ENCODE assay signal across 8 cellular contexts in the genomic region with DNA sequence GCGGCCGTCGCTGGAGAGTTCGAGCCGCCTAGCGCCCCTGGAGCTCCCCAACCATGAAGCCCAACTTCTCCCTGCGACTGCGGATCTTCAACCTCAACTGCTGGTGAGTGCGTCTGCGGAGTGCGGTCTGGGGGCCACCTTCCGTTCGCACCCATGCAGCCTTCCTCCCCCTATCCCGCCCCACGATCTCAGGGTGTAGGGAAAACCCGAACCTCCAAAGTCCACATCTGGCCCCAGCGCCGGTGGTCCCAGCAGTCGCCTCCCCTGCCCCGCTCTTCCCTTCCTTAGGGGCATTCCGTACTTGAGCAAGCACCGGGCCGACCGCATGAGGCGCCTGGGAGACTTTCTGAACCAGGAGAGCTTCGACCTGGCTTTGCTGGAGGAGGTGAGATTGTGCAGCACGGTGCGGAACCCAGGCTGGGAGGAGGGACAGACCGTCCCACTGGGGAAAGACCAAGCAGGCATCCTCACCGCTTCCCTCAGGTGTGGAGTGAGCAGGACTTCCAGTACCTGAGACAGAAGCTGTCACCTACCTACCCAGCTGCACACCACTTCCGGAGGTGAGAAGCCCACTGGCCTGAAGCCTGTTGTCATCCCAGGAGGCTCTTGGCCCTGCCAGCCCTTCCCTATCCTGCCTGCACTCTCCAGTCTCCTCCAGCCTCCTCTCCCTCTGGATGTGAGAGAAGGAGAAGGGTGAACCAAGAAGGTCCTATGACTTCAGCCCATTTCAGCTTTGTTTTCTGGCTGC. TPM values are rescaled to one million over a fixed set of nuclear protein-coding genes. Genes with fewer than 3 reads are reported as not detected.
DNase-seq lines count a peak whose midpoint lies in the region; ATAC-seq, FAIRE-seq and TF ChIP-seq lines count a peak whose summit lies in the region.

No MANE protein-coding gene starts in this region.

- no peak for DNase-seq in AG09309 (ENCODE audit: low read depth)
- DNase-seq in GM18507 (ENCODE audit: extremely low spot score, insufficient read length, low read depth) = peak; percentile 23
- peak; percentile 66 for DNase-seq in NCI-H69 (lab: John Stamatoyannopoulos, UW)
- peak; percentile 28 for DNase-seq in activated effector memory CD4-positive, alpha-beta T cell treated with Interleukin-2 at 50 U/mL for 16 hours
- peak; percentile 47 for DNase-seq in fibroblast of villous mesenchyme (ENCODE audit: low read depth)
- no peak for DNase-seq in omental fat pad (ENCODE audit: low spot score)

- H3K4me3 ChIP-seq in AG09309 (ENCODE audit: control insufficient read depth, low read depth, low read length) (peak overlapping the region; percentile 57), fibroblast of villous mesenchyme (ENCODE audit: low read depth, low read length) (peak overlapping the region; percentile 76)

- ATAC-seq in HG03066 (IDR thresholded peaks at IDR 0.05; ENCODE audit: low read depth, unreplicated experiment) (peak; percentile 23), omental fat pad (ENCODE audit: low FRiP score) (peak; percentile 30), HG03095 (IDR thresholded peaks at IDR 0.05; ENCODE audit: unreplicated experiment) (no peak)

- FAIRE-seq in GM18507 (lab: Jason Lieb, UNC) = peak; percentile 67

- TF ChIP-seq CTCF in AG09309 (IDR thresholded peaks at IDR 0.05; ENCODE audit: control insufficient read depth, insufficient read depth, low read depth, low read length, missing control alignments) (peak; percentile 38), fibroblast of villous mesenchyme (IDR thresholded peaks at IDR 0.05; ENCODE audit: insufficient read depth, low read depth, low read length) (no peak), omental fat pad (IDR thresholded peaks at IDR 0.05) (no peak)

RNA-seq across cellular contexts. Expression of gene SMPD2, which starts 0.7 kb away (rescaled TPM):
- total RNA-seq in fibroblast of villous mesenchyme (7.3 and 11.3 TPM in 2 replicates), omental fat pad (10 to 100 TPM; 10.2 to 16.2 (median 10.7) TPM)

RNA-seq across cellular contexts. Expression of gene PPIL6, which starts 0.8 kb away (rescaled TPM):
- total RNA-seq in fibroblast of villous mesenchyme (0.97 and 1.7 TPM in 2 replicates), omental fat pad (1 to 10 TPM; 2.3 to 7.4 (median 4.1) TPM)

RNA-seq across cellular contexts. Expression of gene MICAL1, which starts 14.3 kb away (rescaled TPM):
- total RNA-seq in fibroblast of villous mesenchyme = 54.1 and 55.3 TPM in 2 replicates
- 10 to 100 TPM; 14.0 to 48.7 (median 30.2) TPM for total RNA-seq in omental fat pad

RNA-seq across cellular contexts. Expression of gene ZBTB24, which starts 41.8 kb away (rescaled TPM):
- 8.1 and 10.4 TPM in 2 replicates for total RNA-seq in fibroblast of villous mesenchyme
- 1 to 10 TPM; 4.7 to 9.8 (median 6.9) TPM for total RNA-seq in omental fat pad

RNA-seq across cellular contexts. Expression of gene CD164, which starts 59.0 kb away (rescaled TPM):
- total RNA-seq in fibroblast of villous mesenchyme (131 and 167 TPM in 2 replicates), omental fat pad (100 to 1,000 TPM; 146 to 273 (median 236) TPM)

Comparison
In these comparisons a context has a peak if more than half of its experiments do, and no peak if none do; other contexts are left out.
1. DNase-seq: peak in GM18507 (single experiment), NCI-H69 (single experiment), activated effector memory CD4-positive, alpha-beta T cell treated with Interleukin-2 at 50 U/mL for 16 hours (single experiment) and fibroblast of villous mesenchyme (single experiment); none in AG09309 (single experiment) and omental fat pad (single experiment).